In genomic region chr4:74942251-74942917, GRCh38 we compare ENCODE assay signal across 21 cellular contexts. TPM values are rescaled to one million over a fixed set of nuclear protein-coding genes. Genes with fewer than 3 reads are reported as not detected.
"Had no signal": no experiment of that assay in that cellular context is flagged by ENCODE, and none has a peak within 500 bp of the region (broad histone marks: within the 10 kb centered on the region; RNA-seq: fewer than 3 reads in every experiment).

No MANE protein-coding gene starts in this region.

- H3K9me3 ChIP-seq: adrenal gland, lower lobe of right lung, neutrophil, upper lobe of left lung had no signal

- ATAC-seq: effector memory CD8-positive, alpha-beta T cell; left cardiac atrium; lower lobe of right lung; naive thymus-derived CD4-positive, alpha-beta T cell; right cardiac atrium had no signal

- H3K4me1 ChIP-seq: adrenal gland, lower lobe of right lung had no signal

- H3K27me3 ChIP-seq: adrenal gland, upper lobe of left lung had no signal

- H3K36me3 Mint-ChIP-seq: naive thymus-derived CD4-positive, alpha-beta T cell had no signal

- H3K4me3 Mint-ChIP-seq: activated CD4-positive, alpha-beta T cell treated with anti-CD3 and anti-CD28 coated beads, Interleukin-2, amount 10 ng/mL, durations not matched to agents 7 days and 5 days; effector memory CD8-positive, alpha-beta T cell; naive thymus-derived CD4-positive, alpha-beta T cell had no signal

- H3K27ac ChIP-seq: adrenal gland, lower lobe of right lung, neutrophil, upper lobe of left lung, WERI-Rb-1 had no signal

- H3K36me3 ChIP-seq: adrenal gland, lower lobe of right lung, neutrophil, upper lobe of left lung, WERI-Rb-1 had no signal

- H3K4me3 ChIP-seq: adrenal gland, lower lobe of right lung, upper lobe of left lung had no signal

- H3K27me3 Mint-ChIP-seq: effector memory CD8-positive, alpha-beta T cell had no signal

- H3K9me3 Mint-ChIP-seq: activated CD4-positive, alpha-beta T cell treated with anti-CD3 and anti-CD28 coated beads, Interleukin-2, amount 10 ng/mL, durations not matched to agents 7 days and 5 days had no signal

- H3K4me1 Mint-ChIP-seq: activated CD4-positive, alpha-beta T cell treated with anti-CD3 and anti-CD28 coated beads, Interleukin-2, amount 10 ng/mL, durations not matched to agents 7 days and 5 days; naive thymus-derived CD4-positive, alpha-beta T cell had no signal

- DNase-seq: activated CD4-positive, alpha-beta T cell treated with anti-CD3 and anti-CD28 coated beads, Interleukin-2, amount 10 ng/mL, durations not matched to agents 7 days and 5 days; activated CD8-positive, alpha-beta memory T cell treated with anti-CD3 and anti-CD28 coated beads for 24 hours; activated naive CD4-positive, alpha-beta T cell treated with anti-CD3 and anti-CD28 coated beads, Interleukin-2, amount 50 U/mL, for 16 hours; activated T-cell treated with anti-CD3 and anti-CD28 coated beads for 4 hours; adrenal gland; central memory CD4-positive, alpha-beta T cell; cortex of kidney; effector memory CD8-positive, alpha-beta T cell; erythroblast; left cardiac atrium; lower lobe of right lung; naive thymus-derived CD4-positive, alpha-beta T cell; posterior cingulate gyrus; right cardiac atrium; small intestine; stimulated activated naive CD4-positive, alpha-beta T cell; substantia nigra; T-helper 1 cell; upper lobe of left lung; WERI-Rb-1 had no signal

- H3K27ac Mint-ChIP-seq: activated CD4-positive, alpha-beta T cell treated with anti-CD3 and anti-CD28 coated beads, Interleukin-2, amount 10 ng/mL, durations not matched to agents 7 days and 5 days; effector memory CD8-positive, alpha-beta T cell; naive thymus-derived CD4-positive, alpha-beta T cell had no signal

RNA-seq across cellular contexts. Expression of gene PARM1, which starts 9.5 kb away (rescaled TPM):
- total RNA-seq: activated CD4-positive, alpha-beta T cell treated with anti-CD3 and anti-CD28 coated beads, Interleukin-2, amount 10 ng/mL, durations not matched to agents 7 days and 5 days had no signal
